Comparison of ENCODE assay signal across 17 cellular contexts in genomic region chr16:82783933-82784566, GRCh38.
A peak's percentile ranks its signal among the peaks of the same experiment; 100 is the strongest.
DNase-seq lines count a peak whose midpoint lies in the region; ATAC-seq and TF ChIP-seq lines count a peak whose summit lies in the region.
"Had no signal": no experiment of that assay in that cellular context is flagged by ENCODE, and none has a peak within 500 bp of the region (broad histone marks: within the 10 kb centered on the region; RNA-seq: fewer than 3 reads in every experiment).

No MANE protein-coding gene starts in this region.

- H3K36me3 ChIP-seq in BLaER1 treated with 17β-estradiol and CSF1 and Interleukin-3, amounts not matched to agents 10 nM and 100 nM: no peaks in the 10 kb centered on the region
- no peaks in the 10 kb centered on the region for H3K36me3 ChIP-seq in gastrocnemius medialis
- H3K36me3 ChIP-seq: HAP-1 had no signal

- TF ChIP-seq CTCF in gastrocnemius medialis (IDR thresholded peaks at IDR 0.05 in 4 of 5, conservative IDR thresholded peaks at IDR 0.05 in 1 of 5): no peak

- H3K27me3 ChIP-seq in BLaER1 treated with 17β-estradiol and CSF1 and Interleukin-3, amounts not matched to agents 10 nM and 100 nM: 0 out of 22 replicates have a peak, but pooled peaks cover 0 to 8% (median 0%) of the 10 kb centered on the region in 11 experiments
- H3K27me3 ChIP-seq in gastrocnemius medialis: no peaks in the 10 kb centered on the region
- H3K27me3 ChIP-seq: SJSA1 had no signal

- no peak overlapping the region for H3K4me3 Mint-ChIP-seq in activated T-helper 1 cell treated with anti-CD3 and anti-CD28 coated beads, Interleukin-12 subunit alpha, Interleukin-12 subunit beta, Interleukin-2, Interleukin-4 antibody, amounts not matched to agents 30 ng/mL and 10 ng/mL and 1 ng/mL, durations not matched to agents 14 hours and 24 hours and 36 hours
- H3K4me3 Mint-ChIP-seq: CD4-positive, CD25-positive, alpha-beta regulatory T cell had no signal

- H3K4me1 ChIP-seq in BLaER1 treated with 17β-estradiol and CSF1 and Interleukin-3, amounts not matched to agents 10 nM and 100 nM: peaks cover 24 to 35% (median 28%) of the 10 kb centered on the region in 10 experiments
- peaks cover 44 to 55% of the 10 kb centered on the region in 2 donors for H3K4me1 ChIP-seq in gastrocnemius medialis
- H3K4me1 ChIP-seq: HAP-1 had no signal

- H3K4me1 Mint-ChIP-seq in activated T-helper 1 cell treated with anti-CD3 and anti-CD28 coated beads, Interleukin-12 subunit alpha, Interleukin-12 subunit beta, Interleukin-2, Interleukin-4 antibody, amounts not matched to agents 30 ng/mL and 10 ng/mL and 1 ng/mL, durations not matched to agents 14 hours and 24 hours and 36 hours (ENCODE audit: low read depth): peaks cover 9% of the 10 kb centered on the region

- no peaks in the 10 kb centered on the region for H3K9me3 Mint-ChIP-seq in activated T-helper 1 cell treated with anti-CD3 and anti-CD28 coated beads, Interleukin-12 subunit alpha, Interleukin-12 subunit beta, Interleukin-2, Interleukin-4 antibody, amounts not matched to agents 30 ng/mL and 10 ng/mL and 1 ng/mL, durations not matched to agents 14 hours and 24 hours and 36 hours

- H3K27ac ChIP-seq in BLaER1 treated with 17β-estradiol and CSF1 and Interleukin-3, amounts not matched to agents 10 nM and 100 nM: peak overlapping the region in 6 of 11 experiments; percentile 1 to 63 (median 24); a peak in 6 of 22 replicates
- H3K27ac ChIP-seq in gastrocnemius medialis: peak overlapping the region; percentile 85 to 93 (median 89)
- H3K27ac ChIP-seq: SJSA1 had no signal

- peak overlapping the region; percentile 30 to 72 (median 48); a peak in 15 of 22 replicates for H3K4me2 ChIP-seq in BLaER1 treated with 17β-estradiol and CSF1 and Interleukin-3, amounts not matched to agents 10 nM and 100 nM

- in situ Hi-C loops in gastrocnemius medialis (cut with MboI; ENCODE audit: low sequenced_read_pairs in 4 of 4): no loop called here

- intact Hi-C loops in gastrocnemius medialis (cut with DNase I; ENCODE audit: low total_unique reads): loop anchor here (2.0 to 5.0 kb wide), 2 partner anchors 49 to 152 kb away; no protein-coding TSS in a partner anchor
- intact Hi-C loops in activated T-helper 1 cell treated with anti-CD3 and anti-CD28 coated beads, Interleukin-12 subunit alpha, Interleukin-12 subunit beta, Interleukin-2, Interleukin-4 antibody, amounts not matched to agents 30 ng/mL and 10 ng/mL and 1 ng/mL, durations not matched to agents 14 hours and 24 hours and 36 hours (cut with micrococcal nuclease): no loop called here

- no peak overlapping the region for H3K27ac Mint-ChIP-seq in activated T-helper 1 cell treated with anti-CD3 and anti-CD28 coated beads, Interleukin-12 subunit alpha, Interleukin-12 subunit beta, Interleukin-2, Interleukin-4 antibody, amounts not matched to agents 30 ng/mL and 10 ng/mL and 1 ng/mL, durations not matched to agents 14 hours and 24 hours and 36 hours
- H3K27ac Mint-ChIP-seq: CD4-positive, CD25-positive, alpha-beta regulatory T cell had no signal

- no peaks in the 10 kb centered on the region for H4K20me1 ChIP-seq in BLaER1 treated with 17β-estradiol and CSF1 and Interleukin-3, amounts not matched to agents 10 nM and 100 nM

- no peak overlapping the region for H3K4me3 ChIP-seq in BLaER1 treated with 17β-estradiol and CSF1 and Interleukin-3, amounts not matched to agents 10 nM and 100 nM
- H3K4me3 ChIP-seq in gastrocnemius medialis: no peak overlapping the region
- H3K4me3 ChIP-seq: GM12878, HAP-1, SJSA1 had no signal

- H3K9me3 ChIP-seq in BLaER1 treated with 17β-estradiol and CSF1 and Interleukin-3, amounts not matched to agents 10 nM and 100 nM (replicated peaks in 1 of 11): no peaks in the 10 kb centered on the region
- H3K9me3 ChIP-seq in gastrocnemius medialis: no peaks in the 10 kb centered on the region
- H3K9me3 ChIP-seq: HAP-1, SJSA1 had no signal

- DNase-seq in MV-4-11 (lab: John Stamatoyannopoulos, UW): peak; percentile 49
- no peak for DNase-seq in gastrocnemius medialis
- DNase-seq in NCI-H146 (lab: John Stamatoyannopoulos, UW): no peak
- DNase-seq in inferior parietal cortex (ENCODE audit: extremely low spot score): no peak
- no peak for DNase-seq in activated T-helper 1 cell treated with anti-CD3 and anti-CD28 coated beads, Interleukin-12 subunit alpha, Interleukin-12 subunit beta, Interleukin-2, Interleukin-4 antibody, amounts not matched to agents 30 ng/mL and 10 ng/mL and 1 ng/mL, durations not matched to agents 14 hours and 24 hours and 36 hours (ENCODE audit: low spot score)
- no peak for DNase-seq in H4 (ENCODE audit: low spot score)
- DNase-seq: CD4-positive, CD25-positive, alpha-beta regulatory T cell; NCI-H1048; NCI-H1694; NCI-H345; NCI-H526 treated with DMSO at 0.1 percent for 48 hours; SW 1271 had no signal

- peak; percentile 58 for ATAC-seq in GM19395 (IDR thresholded peaks at IDR 0.05; ENCODE audit: unreplicated experiment)
- no peak for ATAC-seq in gastrocnemius medialis
- ATAC-seq: GM12878 had no signal

- no peak for TF ChIP-seq POLR2A in gastrocnemius medialis (IDR thresholded peaks at IDR 0.05)

- peaks cover 7% of the 10 kb centered on the region for H3K27me3 Mint-ChIP-seq in activated T-helper 1 cell treated with anti-CD3 and anti-CD28 coated beads, Interleukin-12 subunit alpha, Interleukin-12 subunit beta, Interleukin-2, Interleukin-4 antibody, amounts not matched to agents 30 ng/mL and 10 ng/mL and 1 ng/mL, durations not matched to agents 14 hours and 24 hours and 36 hours (ENCODE audit: insufficient read depth)

- no peaks in the 10 kb centered on the region for H3K36me3 Mint-ChIP-seq in activated T-helper 1 cell treated with anti-CD3 and anti-CD28 coated beads, Interleukin-12 subunit alpha, Interleukin-12 subunit beta, Interleukin-2, Interleukin-4 antibody, amounts not matched to agents 30 ng/mL and 10 ng/mL and 1 ng/mL, durations not matched to agents 14 hours and 24 hours and 36 hours (ENCODE audit: low read depth)
- H3K36me3 Mint-ChIP-seq: CD4-positive, CD25-positive, alpha-beta regulatory T cell had no signal

- no peak overlapping the region for H3K9ac ChIP-seq in BLaER1 treated with 17β-estradiol and CSF1 and Interleukin-3, amounts not matched to agents 10 nM and 100 nM
